18 cellular contexts compared by ENCODE assay signal in the genomic region with DNA sequence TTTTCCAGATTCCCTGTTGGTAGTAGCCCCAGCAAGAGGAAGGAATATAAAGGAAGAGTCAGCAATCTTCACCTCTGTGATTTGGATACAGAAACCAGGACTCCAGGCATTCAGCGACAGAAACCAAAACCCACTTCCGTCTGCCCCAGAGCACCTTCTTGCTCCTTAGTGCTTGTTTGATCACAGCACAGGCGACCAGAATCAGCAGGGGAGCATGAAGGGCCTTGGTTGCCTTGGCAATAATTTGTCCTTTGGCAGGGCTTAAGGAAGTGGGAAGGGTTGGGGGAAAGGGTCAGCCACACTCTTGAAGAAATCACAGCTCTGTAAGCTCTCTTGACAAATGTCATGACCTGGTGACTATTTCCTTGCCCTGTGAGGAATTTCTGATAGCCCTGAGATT.
"Had no signal": no experiment of that assay in that cellular context is flagged by ENCODE, and none has a peak within 500 bp of the region (broad histone marks: within the 10 kb centered on the region; RNA-seq: fewer than 3 reads in every experiment).

No MANE protein-coding gene starts in this region.

- H3K36me3 ChIP-seq: esophagus squamous epithelium, prostate gland, right atrium auricular region, tibial artery had no signal

- H3K27ac ChIP-seq: esophagus squamous epithelium, prostate gland, right atrium auricular region, tibial artery, VCaP had no signal

- H3K4me1 Mint-ChIP-seq: nephron had no signal

- H3K36me3 Mint-ChIP-seq: activated CD4-positive, alpha-beta memory T cell treated with anti-CD3 and anti-CD28 coated beads for 36 hours; activated naive CD8-positive, alpha-beta T cell had no signal

- H3K4me3 ChIP-seq: esophagus squamous epithelium, prostate gland, right atrium auricular region, tibial artery had no signal

- H3K9me3 Mint-ChIP-seq: activated CD4-positive, alpha-beta memory T cell treated with anti-CD3 and anti-CD28 coated beads for 36 hours; nephron had no signal

- ATAC-seq: left lobe of liver had no signal

- H3K4me1 ChIP-seq: esophagus squamous epithelium, prostate gland, right atrium auricular region, tibial artery had no signal

- H3K27me3 ChIP-seq: esophagus squamous epithelium, right atrium auricular region, tibial artery had no signal

- H3K4me3 Mint-ChIP-seq: activated CD4-positive, alpha-beta memory T cell treated with anti-CD3 and anti-CD28 coated beads for 36 hours; activated naive CD8-positive, alpha-beta T cell; nephron had no signal

- H3K27me3 Mint-ChIP-seq: activated CD4-positive, alpha-beta memory T cell treated with anti-CD3 and anti-CD28 coated beads for 36 hours; activated naive CD8-positive, alpha-beta T cell had no signal

- DNase-seq: activated CD4-positive, alpha-beta memory T cell treated with anti-CD3 and anti-CD28 coated beads for 36 hours; activated T-cell treated with anti-CD3 and anti-CD28 coated beads for 4 hours; effector CD8-positive, alpha-beta T cell; esophagus squamous epithelium; islet precursor cell; midbrain; stimulated activated CD4-positive, alpha-beta T cell treated with anti-CD3 and anti-CD28 coated beads, Interleukin-12 subunit alpha, Interleukin-12 subunit beta, amount 100 ng/mL, for 4 hours; stimulated activated CD4-positive, alpha-beta T cell treated with anti-CD3 and anti-CD28 coated beads, Interleukin-1b, Interleukin-23, amount 100 ng/mL, for 48 hours; stimulated activated CD8-positive, alpha-beta memory T cell treated with anti-CD3 and anti-CD28 coated beads, Interleukin-4, amount 100 ng/mL, for 48 hours; stimulated activated naive CD4-positive, alpha-beta T cell treated with Interleukin-2 at 50 U/mL for 16 hours; T1000; tibial artery had no signal

- H3K9me3 ChIP-seq: esophagus squamous epithelium, prostate gland, right atrium auricular region, tibial artery had no signal

- H3K27ac Mint-ChIP-seq: activated CD4-positive, alpha-beta memory T cell treated with anti-CD3 and anti-CD28 coated beads for 36 hours; activated naive CD8-positive, alpha-beta T cell; nephron had no signal
